1 cellular context compared by ENCODE assay signal in genomic region chr13:36432106-36432544, GRCh38.
A peak's percentile ranks its signal among the peaks of the same experiment; 100 is the strongest.
TF ChIP-seq lines count a peak whose summit lies in the region.

CCNA1 (plus strand) TSS chr13:36432495; CDS start chr13:36433057, 562 bp downstream.

TF ChIP-seq in GM12878, 131 proteins besides CTCF, POLR2A, EP300 and RAD21 (continued from another document):
- TF ChIP-seq ZBTB11 (CRISPR knock-in tag; IDR thresholded peaks at IDR 0.05) (no peak), GATAD2B (conservative IDR thresholded peaks at IDR 0.05; ENCODE audit: low read depth) (0 out of 2 replicates have a peak, but pooled peaks have one; percentile 25), RBBP5 (conservative IDR thresholded peaks at IDR 0.05) (no peak), RFX5 (IDR thresholded peaks at IDR 0.05; ENCODE audit: low read depth, low read length) (peak; percentile 81), PAX5 (IDR thresholded peaks at IDR 0.05; ENCODE audit: borderline replicate concordance, low read depth, low read length) (no peak), USF1 (IDR thresholded peaks at IDR 0.05; ENCODE audit: borderline replicate concordance, extremely low read length, insufficient read depth, low read depth, low read length) (no peak), ELK1 (IDR thresholded peaks at IDR 0.05; ENCODE audit: low read depth, low read length) (no peak), SIX5 (IDR thresholded peaks at IDR 0.05; ENCODE audit: low read depth, low read length, severe bottlenecking) (no peak), ZNF384 (IDR thresholded peaks at IDR 0.05; ENCODE audit: borderline replicate concordance, low read depth, low read length) (no peak), POU2F2 (IDR thresholded peaks at IDR 0.05; ENCODE audit: borderline replicate concordance, low read depth, low read length) (no peak), NR2F1 (conservative IDR thresholded peaks at IDR 0.05) (no peak), TCF7 (IDR thresholded peaks at IDR 0.05; ENCODE audit: borderline replicate concordance) (no peak), SRF (IDR thresholded peaks at IDR 0.05; ENCODE audit: low read depth in 2 of 2, low read length in 2 of 2) (no peak), MEF2A (IDR thresholded peaks at IDR 0.05; ENCODE audit: insufficient read depth, low read depth, low read length) (no peak), TCF3 (IDR thresholded peaks at IDR 0.05; ENCODE audit: borderline replicate concordance, insufficient read depth, low read depth, low read length) (no peak), BHLHE40 (IDR thresholded peaks at IDR 0.05; ENCODE audit: borderline replicate concordance in 1 of 2, low read depth in 2 of 2, low read length in 1 of 2) (peak in 1 of 2 experiments; percentile 82; a peak in 2 of 4 replicates), BMI1 (IDR thresholded peaks at IDR 0.05; ENCODE audit: borderline replicate concordance) (peak; percentile 66), NKRF (conservative IDR thresholded peaks at IDR 0.05) (no peak)
